ENCODE assay signal across 22 cellular contexts in the genomic region with DNA sequence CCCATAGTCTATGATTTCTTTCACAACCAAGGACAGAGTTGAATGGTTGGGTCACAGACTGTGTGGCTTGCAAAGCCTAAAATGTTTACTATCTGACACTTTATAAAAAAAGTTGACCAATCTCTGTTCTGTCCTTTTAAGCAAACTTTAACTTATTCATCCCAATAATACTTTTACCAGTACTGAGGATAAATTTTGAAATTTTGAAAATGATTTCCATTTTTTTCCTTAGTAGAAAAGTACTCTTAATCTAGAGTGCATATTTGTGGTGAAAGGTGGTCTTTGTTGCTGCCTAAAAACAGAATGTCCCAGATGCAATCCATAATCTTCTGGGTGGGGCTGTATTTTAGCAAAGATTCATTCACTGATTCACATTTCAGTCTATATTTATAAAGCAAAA.
"Had no signal": no experiment of that assay in that cellular context is flagged by ENCODE, and none has a peak within 500 bp of the region (broad histone marks: within the 10 kb centered on the region; RNA-seq: fewer than 3 reads in every experiment).

No MANE protein-coding gene starts in this region.

- H3K27ac ChIP-seq: heart right ventricle, hepatocyte, left ventricle myocardium inferior, ovary, right atrium auricular region, right lobe of liver, spleen, suprapubic skin, thoracic aorta, tibial artery, upper lobe of right lung had no signal

- H3K36me3 ChIP-seq: heart right ventricle, left ventricle myocardium inferior, ovary, right atrium auricular region, right lobe of liver, spleen, suprapubic skin, thoracic aorta, tibial artery, upper lobe of right lung had no signal

- H3K4me2 ChIP-seq: hepatocyte had no signal

- H3K9me3 ChIP-seq: mucosa of descending colon, ovary, right atrium auricular region, right lobe of liver, thoracic aorta, upper lobe of right lung had no signal

- H3K27me3 ChIP-seq: heart right ventricle, hepatocyte, ovary, right atrium auricular region, right lobe of liver, spleen, suprapubic skin, tibial artery, upper lobe of right lung had no signal

- H3K4me1 ChIP-seq: left ventricle myocardium inferior, right atrium auricular region, right lobe of liver, spleen, suprapubic skin, tibial artery, upper lobe of right lung had no signal

- H3K79me2 ChIP-seq: hepatocyte had no signal

- ATAC-seq: heart right ventricle; mucosa of descending colon; naive thymus-derived CD8-positive, alpha-beta T cell; right lobe of liver; stimulated activated effector memory CD8-positive, alpha-beta T cell treated with anti-CD3 and anti-CD28 coated beads, Interleukin-12 subunit alpha, Interleukin-12 subunit beta, amount 100 ng/mL, for 72 hours; upper lobe of right lung had no signal

- H2AFZ ChIP-seq: hepatocyte had no signal

- H3K4me3 ChIP-seq: heart right ventricle, hepatocyte, left ventricle myocardium inferior, lung, mucosa of descending colon, ovary, right atrium auricular region, right lobe of liver, spleen, suprapubic skin, thoracic aorta, tibial artery, upper lobe of right lung had no signal

- DNase-seq: heart right ventricle; islet precursor cell; left ventricle myocardium inferior; midbrain; mucosa of descending colon; naive thymus-derived CD8-positive, alpha-beta T cell; nucleus accumbens; ovary; right lobe of liver; small intestine; spleen; stimulated activated CD4-positive, alpha-beta T cell treated with anti-CD3 and anti-CD28 coated beads, Interleukin-4, amount 100 ng/mL, for 24 hours; stimulated activated naive CD4-positive, alpha-beta T cell; tibial artery; trophoblast cell; upper lobe of right lung had no signal
